19 cellular contexts compared by ENCODE assay signal in the genomic region with DNA sequence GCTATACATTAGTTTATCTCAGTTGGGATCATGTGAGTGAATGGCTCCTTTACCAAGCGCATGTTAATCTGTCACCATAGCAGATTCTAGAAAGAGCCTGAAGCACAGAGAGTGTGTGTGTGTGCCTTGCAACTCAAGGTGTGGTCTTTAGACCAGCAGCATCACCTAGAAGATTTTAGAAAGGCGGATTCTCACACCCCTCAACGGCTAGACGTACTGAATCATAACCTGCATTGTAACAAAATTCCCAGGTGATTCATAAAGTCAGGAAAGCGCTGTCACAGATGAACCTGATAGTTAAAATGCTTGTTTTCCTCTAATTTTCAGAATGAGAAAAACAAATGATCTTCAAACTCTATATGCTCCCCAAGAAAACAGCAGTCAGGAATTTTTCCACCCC. TPM values are rescaled to one million over a fixed set of nuclear protein-coding genes. Genes with fewer than 3 reads are reported as not detected.
DNase-seq lines count a peak whose midpoint lies in the region; TF ChIP-seq lines count a peak whose summit lies in the region.
"Had no signal": no experiment of that assay in that cellular context is flagged by ENCODE, and none has a peak within 500 bp of the region (broad histone marks: within the 10 kb centered on the region; RNA-seq: fewer than 3 reads in every experiment).

No MANE protein-coding gene starts in this region.

- intact Hi-C loops in mammary epithelial cell (cut with micrococcal nuclease) (loop anchor here (10.0 kb wide), 1 partner anchor 49 kb away; a partner anchor contains a TSS), MCF 10A (cut with micrococcal nuclease) (no loop called here)

- H3K4me1 ChIP-seq in mammary epithelial cell (ENCODE audit: insufficient read depth, low read length), result peaks cover 22% of the 10 kb centered on the region
- H3K4me1 ChIP-seq: A549, Caco-2 had no signal

- H2AFZ ChIP-seq in mammary epithelial cell (ENCODE audit: low read depth, low read length), result no peak overlapping the region

- H4K20me1 ChIP-seq in mammary epithelial cell (ENCODE audit: insufficient read depth, low read length), result no peaks in the 10 kb centered on the region
- H4K20me1 ChIP-seq: BLaER1 treated with 17β-estradiol and CSF1 and Interleukin-3, amounts not matched to agents 10 nM and 100 nM had no signal

- H3K4me1 Mint-ChIP-seq in MCF 10A (ENCODE audit: insufficient read depth, unreplicated experiment), result peaks cover 12% of the 10 kb centered on the region
- H3K4me1 Mint-ChIP-seq: B cell had no signal

- H3K27me3 Mint-ChIP-seq in MCF 10A (ENCODE audit: insufficient read depth, unreplicated experiment), result no peaks in the 10 kb centered on the region

- TF ChIP-seq CTCF in mammary epithelial cell (conservative IDR thresholded peaks at IDR 0.05 in 1 of 2, IDR thresholded peaks at IDR 0.05 in 1 of 2; ENCODE audit: extremely low read depth in 1 of 2, insufficient read depth in 1 of 2, low read depth in 1 of 2, low read length in 2 of 2), result no peak
- no peak for TF ChIP-seq CTCF in MCF 10A (IDR thresholded peaks at IDR 0.05; ENCODE audit: unreplicated experiment)
- TF ChIP-seq CTCF in epithelial cell of esophagus (IDR thresholded peaks at IDR 0.05; ENCODE audit: insufficient read depth, low read depth, low read length, missing control alignments), result no peak

- H3K36me3 ChIP-seq in mammary epithelial cell (ENCODE audit: insufficient read depth, low read length), result no peaks in the 10 kb centered on the region

- no peak overlapping the region for H3K4me3 ChIP-seq in mammary epithelial cell (replicated peaks in 1 of 3; ENCODE audit: insufficient read depth in 1 of 3, low read depth in 2 of 3, low read length in 3 of 3)
- no peak overlapping the region for H3K4me3 ChIP-seq in epithelial cell of esophagus (ENCODE audit: low read length)
- H3K4me3 ChIP-seq: A549; BLaER1 treated with 17β-estradiol and CSF1 and Interleukin-3, amounts not matched to agents 10 nM and 100 nM; GM12878 had no signal

- 83% methylated on average over 4 of the region's 5 CpGs for WGBS in mammary epithelial cell (ENCODE audit: low coverage, missing lambda C conversion rate)

- in situ Hi-C loops in mammary epithelial cell (cut with MboI; ENCODE audit: low sequenced_read_pairs in 2 of 2), result no loop called here

- CTCF ChIA-PET in mammary epithelial cell (lab: Charles Lee; ENCODE audit: low non-redundant PET), result no interaction called here
- CTCF ChIA-PET in MCF 10A (lab: Yijun Ruan, JAX), result interaction anchor here (1.1 to 2.4 kb wide), 4 partner anchors 11 to 148 kb away, joined by 3 to 13 read pairs (median 4); no protein-coding TSS in a partner anchor

- no peak overlapping the region for H3K27ac Mint-ChIP-seq in MCF 10A (ENCODE audit: low read depth, unreplicated experiment)
- H3K27ac Mint-ChIP-seq: B cell; CD4-positive, alpha-beta T cell; CD8-positive, alpha-beta T cell had no signal

- DNase-seq in mammary epithelial cell (peak; percentile 25), MCF 10A (ENCODE audit: unreplicated experiment) (no peak), epithelial cell of esophagus (ENCODE audit: low read depth) (peak; percentile 16), substantia nigra (lab: John Stamatoyannopoulos, UW) (no peak), NCI-H748 (lab: John Stamatoyannopoulos, UW; ENCODE audit: unreplicated experiment) (no peak), GM03348 (ENCODE audit: low spot score) (no peak)
- DNase-seq: AML-193; Caco-2; Calu3; CD4-positive, alpha-beta T cell; CD8-positive, alpha-beta T cell; DMS79 treated with DMSO at 0.1 percent for 48 hours; GF-D8 had no signal

- H3K4me3 Mint-ChIP-seq in MCF 10A (ENCODE audit: unreplicated experiment), result no peak overlapping the region
- H3K4me3 Mint-ChIP-seq: B cell; CD4-positive, alpha-beta T cell; CD8-positive, alpha-beta T cell had no signal

- H3K9ac ChIP-seq in mammary epithelial cell (ENCODE audit: insufficient read depth, low read length), result no peak overlapping the region
- H3K9ac ChIP-seq: BLaER1 treated with 17β-estradiol and CSF1 and Interleukin-3, amounts not matched to agents 10 nM and 100 nM had no signal

- no peaks in the 10 kb centered on the region for H3K36me3 Mint-ChIP-seq in MCF 10A (ENCODE audit: insufficient read depth, unreplicated experiment)
- H3K36me3 Mint-ChIP-seq: CD8-positive, alpha-beta T cell had no signal

- dilution Hi-C loops in mammary epithelial cell (cut with HindIII; ENCODE audit: low sequenced_read_pairs), result no loop called here

- H3K4me2 ChIP-seq in mammary epithelial cell (ENCODE audit: insufficient read depth, low read depth, low read length), result no peak overlapping the region
- H3K4me2 ChIP-seq: A549; BLaER1 treated with 17β-estradiol and CSF1 and Interleukin-3, amounts not matched to agents 10 nM and 100 nM had no signal

- no peaks in the 10 kb centered on the region for H3K9me3 ChIP-seq in mammary epithelial cell (replicated peaks; ENCODE audit: insufficient read depth, low read length)
- H3K9me3 ChIP-seq: A549, Caco-2 had no signal

- no peaks in the 10 kb centered on the region for H3K9me3 Mint-ChIP-seq in MCF 10A (ENCODE audit: unreplicated experiment)
- H3K9me3 Mint-ChIP-seq: CD4-positive, alpha-beta T cell; CD8-positive, alpha-beta T cell had no signal

- H3K27ac ChIP-seq in mammary epithelial cell (ENCODE audit: insufficient read depth, low read depth, low read length) (no peak overlapping the region), substantia nigra (ENCODE audit: low read depth, low read length, poor library complexity, severe bottlenecking) (peak overlapping the region; percentile 14)
- H3K27ac ChIP-seq: 22Rv1; A549; BLaER1 treated with 17β-estradiol and CSF1 and Interleukin-3, amounts not matched to agents 10 nM and 100 nM; C4-2B had no signal

- H3K27me3 ChIP-seq in mammary epithelial cell (ENCODE audit: insufficient read depth, low read length), result no peaks in the 10 kb centered on the region
- H3K27me3 ChIP-seq: BLaER1 treated with 17β-estradiol and CSF1 and Interleukin-3, amounts not matched to agents 10 nM and 100 nM had no signal

- BruUV-seq in mammary epithelial cell (replicated peaks; lab: Mats Ljungman, UMichigan) (no TSS peak), MCF 10A (replicated peaks; lab: Mats Ljungman, UMichigan) (no TSS peak)

- H3K79me2 ChIP-seq in mammary epithelial cell (ENCODE audit: insufficient read depth, low read length), result no peaks in the 10 kb centered on the region

- POLR2A ChIA-PET in MCF 10A (lab: Yijun Ruan, JAX), result no interaction called here

RNA-seq across cellular contexts. Expression of a gene that starts 45.5 kb away (rescaled TPM):
- total RNA-seq in mammary epithelial cell, result 1 to 10 TPM; 5.0 to 7.3 TPM
- 14.0 TPM for polyA plus RNA-seq in mammary epithelial cell
- polyA minus RNA-seq in mammary epithelial cell, result 51.5 TPM
- total RNA-seq in MCF 10A (2022), result 7.0 and 7.7 TPM in 2 replicates

Comparison
In these comparisons a context has a peak if more than half of its experiments do, and no peak if none do; other contexts are left out.
1. DNase-seq: peak in mammary epithelial cell (single experiment) and epithelial cell of esophagus (single experiment); none in MCF 10A (single experiment), substantia nigra (0 of 49), NCI-H748 (single experiment) and GM03348 (single experiment).